12 cellular contexts compared by ENCODE assay signal in the genomic region with DNA sequence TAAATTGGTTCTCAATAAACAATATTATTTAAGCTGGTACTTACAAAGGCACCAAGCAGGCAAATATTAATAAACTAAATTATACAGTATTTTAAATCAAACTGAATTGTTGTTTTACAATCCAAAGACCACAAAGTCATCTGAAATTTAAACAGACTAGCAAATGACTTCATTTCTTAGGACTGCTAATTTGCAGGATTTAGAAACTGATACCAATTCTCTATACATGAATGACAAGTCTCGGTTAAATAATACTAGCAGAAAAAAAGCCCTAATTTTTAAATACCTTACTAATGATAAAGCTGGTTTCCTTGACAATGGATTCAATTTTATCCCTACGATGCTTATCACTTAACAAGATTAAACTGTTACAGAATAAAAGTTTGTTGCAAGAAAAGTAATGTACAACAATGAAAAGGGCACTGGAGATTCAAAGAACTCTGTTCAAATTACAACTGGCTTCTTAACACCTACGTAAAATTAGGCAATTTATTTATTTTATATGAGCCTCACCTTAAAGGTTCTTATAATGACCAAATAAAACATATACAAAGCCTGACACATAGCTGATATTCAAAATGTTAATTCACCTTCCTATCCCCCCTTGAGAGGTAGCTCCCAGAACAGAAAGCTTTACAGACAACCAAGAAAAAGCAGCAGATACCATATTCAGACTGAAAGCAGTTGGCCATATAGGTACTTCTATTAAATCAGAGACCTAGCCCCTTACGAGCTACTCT. TPM values are rescaled to one million over a fixed set of nuclear protein-coding genes. Genes with fewer than 3 reads are reported as not detected.
DNase-seq lines count a peak whose midpoint lies in the region; ATAC-seq and TF ChIP-seq lines count a peak whose summit lies in the region.
"Had no signal": no experiment of that assay in that cellular context is flagged by ENCODE, and none has a peak within 500 bp of the region (broad histone marks: within the 10 kb centered on the region; RNA-seq: fewer than 3 reads in every experiment).

No MANE protein-coding gene starts in this region.

- no peak for TF ChIP-seq CTCF in GM10266 (IDR thresholded peaks at IDR 0.05; ENCODE audit: control insufficient read depth, insufficient read depth, low read depth, missing control alignments)

- H3K4me3 Mint-ChIP-seq in activated naive CD8-positive, alpha-beta T cell treated with anti-CD3 and anti-CD28 coated beads, Interleukin-2, amount 10 ng/mL, durations not matched to agents 7 days and 5 days, result peak overlapping the region; percentile 62
- H3K4me3 Mint-ChIP-seq: activated naive CD4-positive, alpha-beta T cell treated with anti-CD3 and anti-CD28 coated beads, Interleukin-2, amount 10 ng/mL, durations not matched to agents 7 days and 5 days; dendritic cell treated with granulocyte-macrophage colony-stimulating factor and Interleukin-4, amounts not matched to agents 40 ng/mL and 50 ng/mL, for 4 days had no signal

- peaks cover 15% of the 10 kb centered on the region for H3K36me3 Mint-ChIP-seq in activated naive CD8-positive, alpha-beta T cell treated with anti-CD3 and anti-CD28 coated beads, Interleukin-2, amount 10 ng/mL, durations not matched to agents 7 days and 5 days

- DNase-seq in NCI-H82 (lab: John Stamatoyannopoulos, UW) (peak; percentile 49), NCI-H82 treated with DMSO at 0.1 percent for 48 hours (lab: John Stamatoyannopoulos, UW; ENCODE audit: unreplicated experiment) (no peak), activated gamma-delta T cell treated with Interleukin-2 at 50 U/mL for 16 hours (no peak), GM10266 (ENCODE audit: extremely low spot score) (no peak)
- DNase-seq in activated naive CD8-positive, alpha-beta T cell treated with anti-CD3 and anti-CD28 coated beads, Interleukin-2, amount 10 ng/mL, durations not matched to agents 7 days and 5 days, result no peak
- DNase-seq in effector CD4-positive, alpha-beta T cell, result no peak
- DNase-seq: activated naive CD4-positive, alpha-beta T cell treated with anti-CD3 and anti-CD28 coated beads, Interleukin-2, amount 10 ng/mL, durations not matched to agents 7 days and 5 days; DMS153; KBM-7 had no signal

- POLR2A ChIA-PET in activated naive CD8-positive, alpha-beta T cell treated with anti-CD3 and anti-CD28 coated beads, Interleukin-2, amount 10 ng/mL, durations not matched to agents 7 days and 5 days (lab: Charles Lee), result interaction anchor here (0.9 to 1.9 kb wide), 5 partner anchors 25 to 67 kb away, joined by 3 to 14 read pairs (median 3); a partner anchor contains a TSS

- no peaks in the 10 kb centered on the region for H3K27me3 Mint-ChIP-seq in activated naive CD8-positive, alpha-beta T cell treated with anti-CD3 and anti-CD28 coated beads, Interleukin-2, amount 10 ng/mL, durations not matched to agents 7 days and 5 days
- H3K27me3 Mint-ChIP-seq: activated naive CD4-positive, alpha-beta T cell treated with anti-CD3 and anti-CD28 coated beads, Interleukin-2, amount 10 ng/mL, durations not matched to agents 7 days and 5 days; dendritic cell treated with granulocyte-macrophage colony-stimulating factor and Interleukin-4, amounts not matched to agents 40 ng/mL and 50 ng/mL, for 4 days had no signal

- no peaks in the 10 kb centered on the region for H3K9me3 Mint-ChIP-seq in activated naive CD8-positive, alpha-beta T cell treated with anti-CD3 and anti-CD28 coated beads, Interleukin-2, amount 10 ng/mL, durations not matched to agents 7 days and 5 days
- H3K9me3 Mint-ChIP-seq: activated naive CD4-positive, alpha-beta T cell treated with anti-CD3 and anti-CD28 coated beads, Interleukin-2, amount 10 ng/mL, durations not matched to agents 7 days and 5 days; dendritic cell treated with granulocyte-macrophage colony-stimulating factor and Interleukin-4, amounts not matched to agents 40 ng/mL and 50 ng/mL, for 4 days had no signal

- peaks cover 38% of the 10 kb centered on the region for H3K4me1 Mint-ChIP-seq in activated naive CD8-positive, alpha-beta T cell treated with anti-CD3 and anti-CD28 coated beads, Interleukin-2, amount 10 ng/mL, durations not matched to agents 7 days and 5 days

- ATAC-seq in GM19452 (IDR thresholded peaks at IDR 0.05; ENCODE audit: unreplicated experiment), result peak; percentile 66
- peak; percentile 55 for ATAC-seq in HG03108 (IDR thresholded peaks at IDR 0.05; ENCODE audit: unreplicated experiment)
- peak; percentile 62 for ATAC-seq in activated naive CD8-positive, alpha-beta T cell treated with anti-CD3 and anti-CD28 coated beads, Interleukin-2, amount 10 ng/mL, durations not matched to agents 7 days and 5 days (ENCODE audit: low read depth)

- peak overlapping the region; percentile 70 for H3K27ac Mint-ChIP-seq in activated naive CD8-positive, alpha-beta T cell treated with anti-CD3 and anti-CD28 coated beads, Interleukin-2, amount 10 ng/mL, durations not matched to agents 7 days and 5 days
- H3K27ac Mint-ChIP-seq: activated naive CD4-positive, alpha-beta T cell treated with anti-CD3 and anti-CD28 coated beads, Interleukin-2, amount 10 ng/mL, durations not matched to agents 7 days and 5 days; dendritic cell treated with granulocyte-macrophage colony-stimulating factor and Interleukin-4, amounts not matched to agents 40 ng/mL and 50 ng/mL, for 4 days had no signal

RNA-seq across cellular contexts. Expression of a gene that starts 33.1 kb away (rescaled TPM):
- 10 to 100 TPM; 72.6 to 72.7 TPM for total RNA-seq in activated naive CD8-positive, alpha-beta T cell treated with anti-CD3 and anti-CD28 coated beads, Interleukin-2, amount 10 ng/mL, durations not matched to agents 7 days and 5 days
